31 cellular contexts compared by ENCODE assay signal in genomic region chr13:74144269-74144668, GRCh38.
"Had no signal": no experiment of that assay in that cellular context is flagged by ENCODE, and none has a peak within 500 bp of the region (broad histone marks: within the 10 kb centered on the region; RNA-seq: fewer than 3 reads in every experiment).

No MANE protein-coding gene starts in this region.

- H3K27ac Mint-ChIP-seq: activated CD4-positive, alpha-beta memory T cell treated with anti-CD3 and anti-CD28 coated beads, Interleukin-2, amount 10 ng/mL, durations not matched to agents 7 days and 5 days; activated CD4-positive, alpha-beta T cell treated with anti-CD3 and anti-CD28 coated beads, Interleukin-2, amount 10 ng/mL, durations not matched to agents 7 days and 5 days; activated naive CD8-positive, alpha-beta T cell; activated T-helper 17 cell treated with anti-CD3 and anti-CD28 coated beads, Interleukin-2, amount 50 U/mL, for 72 hours; dendritic cell treated with granulocyte-macrophage colony-stimulating factor and Interleukin-4, amounts not matched to agents 40 ng/mL and 50 ng/mL, for 4 days; endodermal cell; WTC11 had no signal

- DNase-seq: activated CD4-positive, alpha-beta memory T cell treated with anti-CD3 and anti-CD28 coated beads, Interleukin-2, amount 10 ng/mL, durations not matched to agents 7 days and 5 days; activated CD4-positive, alpha-beta T cell treated with anti-CD3 and anti-CD28 coated beads for 1 hour; activated CD4-positive, alpha-beta T cell treated with anti-CD3 and anti-CD28 coated beads for 4 hours; activated CD4-positive, alpha-beta T cell treated with anti-CD3 and anti-CD28 coated beads, Interleukin-2, amount 10 ng/mL, durations not matched to agents 7 days and 5 days; activated CD4-positive, alpha-beta T cell treated with anti-CD3 and anti-CD28 coated beads, Interleukin-2, amount 50 U/mL, for 4 hours; activated effector memory CD4-positive, alpha-beta T cell treated with Interleukin-2 at 50 U/mL for 16 hours; activated gamma-delta T cell treated with Interleukin-2 at 50 U/mL for 16 hours; activated naive CD4-positive, alpha-beta T cell treated with anti-CD3 and anti-CD28 coated beads, Interleukin-2, amount 50 U/mL, for 16 hours; activated naive CD4-positive, alpha-beta T cell treated with Interleukin-2 at 50 U/mL for 16 hours; activated T-cell treated with anti-CD3 and anti-CD28 coated beads, Interleukin-2, amount 50 U/mL, for 4 hours; amniotic stem cell; anterior cingulate cortex; brain microvascular endothelial cell; dorsolateral prefrontal cortex; effector memory CD4-positive, alpha-beta T cell; endodermal cell; foreskin keratinocyte; gastrocnemius medialis; heart right ventricle; T-helper 2 cell had no signal

- H3K4me1 Mint-ChIP-seq: activated CD4-positive, alpha-beta T cell treated with anti-CD3 and anti-CD28 coated beads, Interleukin-2, amount 10 ng/mL, durations not matched to agents 7 days and 5 days; activated T-helper 17 cell treated with anti-CD3 and anti-CD28 coated beads, Interleukin-2, amount 50 U/mL, for 72 hours; central memory CD8-positive, alpha-beta T cell; endodermal cell had no signal

- FAIRE-seq: astrocyte, bronchial epithelial cell, TTC549 had no signal

- H3K9me3 ChIP-seq: gastrocnemius medialis, heart right ventricle had no signal

- H3K4me1 ChIP-seq: foreskin keratinocyte, gastrocnemius medialis had no signal

- H3K36me3 ChIP-seq: brain microvascular endothelial cell, gastrocnemius medialis, heart right ventricle had no signal

- H3K4me3 Mint-ChIP-seq: activated CD4-positive, alpha-beta memory T cell treated with anti-CD3 and anti-CD28 coated beads, Interleukin-2, amount 10 ng/mL, durations not matched to agents 7 days and 5 days; activated CD4-positive, alpha-beta T cell treated with anti-CD3 and anti-CD28 coated beads, Interleukin-2, amount 10 ng/mL, durations not matched to agents 7 days and 5 days; activated naive CD8-positive, alpha-beta T cell; activated T-cell treated with anti-CD3 and anti-CD28 coated beads, Interleukin-2, amount 50 U/mL, for 4 hours; activated T-helper 17 cell treated with anti-CD3 and anti-CD28 coated beads, Interleukin-2, amount 50 U/mL, for 72 hours; central memory CD8-positive, alpha-beta T cell; dendritic cell treated with granulocyte-macrophage colony-stimulating factor and Interleukin-4, amounts not matched to agents 40 ng/mL and 50 ng/mL, for 4 days; endodermal cell; WTC11 had no signal

- ATAC-seq: activated T-cell treated with anti-CD3 and anti-CD28 coated beads, Interleukin-2, amount 50 U/mL, for 4 hours; activated T-helper 17 cell treated with anti-CD3 and anti-CD28 coated beads, Interleukin-2, amount 50 U/mL, for 72 hours; esophagus mucosa; foreskin keratinocyte; gastrocnemius medialis; heart right ventricle; WTC11 had no signal

- H3K4me3 ChIP-seq: coronary artery, dorsolateral prefrontal cortex, gastrocnemius medialis, heart right ventricle had no signal

- H3K27ac ChIP-seq: brain microvascular endothelial cell, coronary artery, dorsolateral prefrontal cortex, foreskin keratinocyte, gastrocnemius medialis, heart right ventricle, VCaP had no signal

- H3K27me3 Mint-ChIP-seq: activated CD4-positive, alpha-beta memory T cell treated with anti-CD3 and anti-CD28 coated beads, Interleukin-2, amount 10 ng/mL, durations not matched to agents 7 days and 5 days; activated CD4-positive, alpha-beta T cell treated with anti-CD3 and anti-CD28 coated beads, Interleukin-2, amount 10 ng/mL, durations not matched to agents 7 days and 5 days; activated naive CD8-positive, alpha-beta T cell; activated T-helper 17 cell treated with anti-CD3 and anti-CD28 coated beads, Interleukin-2, amount 50 U/mL, for 72 hours; central memory CD8-positive, alpha-beta T cell had no signal

- H3K27me3 ChIP-seq: brain microvascular endothelial cell, dorsolateral prefrontal cortex, foreskin keratinocyte, gastrocnemius medialis, heart right ventricle had no signal

- H3K9me3 Mint-ChIP-seq: activated CD4-positive, alpha-beta memory T cell treated with anti-CD3 and anti-CD28 coated beads, Interleukin-2, amount 10 ng/mL, durations not matched to agents 7 days and 5 days; activated CD4-positive, alpha-beta T cell treated with anti-CD3 and anti-CD28 coated beads, Interleukin-2, amount 10 ng/mL, durations not matched to agents 7 days and 5 days; activated T-cell treated with anti-CD3 and anti-CD28 coated beads, Interleukin-2, amount 50 U/mL, for 4 hours; activated T-helper 17 cell treated with anti-CD3 and anti-CD28 coated beads, Interleukin-2, amount 50 U/mL, for 72 hours; central memory CD8-positive, alpha-beta T cell; dendritic cell treated with granulocyte-macrophage colony-stimulating factor and Interleukin-4, amounts not matched to agents 40 ng/mL and 50 ng/mL, for 4 days; endodermal cell; WTC11 had no signal

- H3K36me3 Mint-ChIP-seq: activated naive CD8-positive, alpha-beta T cell; WTC11 had no signal
